22 cellular contexts compared by ENCODE assay signal in the genomic region with DNA sequence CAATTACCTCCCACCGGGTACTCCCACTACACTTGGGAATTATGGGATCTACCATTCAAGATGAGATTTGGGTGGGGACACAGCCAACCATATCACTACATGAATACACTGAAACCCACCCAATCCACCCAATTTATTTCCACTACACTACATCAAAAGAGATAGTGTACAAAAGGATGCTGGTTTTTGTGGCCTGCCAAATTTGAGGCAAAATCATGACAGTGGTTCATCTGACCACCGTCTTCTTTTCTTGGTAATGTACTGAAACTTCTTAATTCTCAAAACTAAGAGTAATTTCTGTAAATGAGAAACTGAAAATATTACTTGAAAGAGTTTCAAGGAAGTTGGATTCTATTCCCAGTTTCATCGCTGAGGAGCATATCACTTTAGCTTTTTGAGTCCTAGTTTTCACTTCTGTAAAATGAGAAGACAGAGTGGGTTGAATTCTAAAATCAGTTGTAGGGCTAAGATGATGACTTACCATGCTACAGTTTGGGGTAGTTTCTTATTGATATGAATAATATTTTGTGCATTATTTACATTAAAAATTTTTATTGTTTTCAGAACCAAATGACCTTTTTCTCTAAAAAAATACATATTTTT.
"Had no signal": no experiment of that assay in that cellular context is flagged by ENCODE, and none has a peak within 500 bp of the region (broad histone marks: within the 10 kb centered on the region; RNA-seq: fewer than 3 reads in every experiment).

No MANE protein-coding gene starts in this region.

- H3K27ac ChIP-seq: left ventricle myocardium inferior, ovary, right atrium auricular region, right lobe of liver, stomach, testis, thyroid gland, transverse colon, upper lobe of left lung, vagina had no signal

- ATAC-seq: natural killer cell treated with Interleukin-12 subunit alpha and Interleukin-12 subunit beta and Interleukin-15 and Interleukin-18, amount 100 ng/mL, for 72 hours; right lobe of liver; stimulated activated naive B cell treated with anti-CD40 and anti-IgM and Interleukin-4, amounts not matched to agents 10 μg/mL and 1 μg/mL and 100 μg/mL, for 72 hours; stimulated activated naive CD8-positive, alpha-beta T cell treated with anti-CD3 and anti-CD28 coated beads, Interleukin-15, Interleukin-2, amounts not matched to agents 100 U/mL and 50 U/mL, for 24 hours had no signal

- DNase-seq: islet precursor cell; left ventricle myocardium inferior; mesendoderm; naive B cell; ovary; right lobe of liver; stimulated activated CD4-positive, alpha-beta T cell treated with anti-CD3 and anti-CD28 coated beads, Interleukin-1b, Interleukin-23, amount 100 ng/mL, for 48 hours; stimulated activated CD4-positive, alpha-beta T cell treated with anti-CD3 and anti-CD28 coated beads, Interleukin-4, amount 100 ng/mL, for 1 hour; stimulated activated naive B cell treated with anti-CD40 and anti-IgM and Interleukin-4, amounts not matched to agents 10 μg/mL and 1 μg/mL and 100 μg/mL, for 72 hours; stimulated activated naive CD8-positive, alpha-beta T cell treated with anti-CD3 and anti-CD28 coated beads, Interleukin-15, Interleukin-2, amounts not matched to agents 100 U/mL and 50 U/mL, for 24 hours; stomach; testis; thyroid gland; transverse colon; upper lobe of left lung had no signal

- H3K4me3 Mint-ChIP-seq: mesothelial cell of epicardium; naive B cell; natural killer cell treated with Interleukin-12 subunit alpha and Interleukin-12 subunit beta and Interleukin-15 and Interleukin-18, amount 100 ng/mL, for 72 hours; stimulated activated naive B cell treated with anti-CD40 and anti-IgM and Interleukin-4, amounts not matched to agents 10 μg/mL and 1 μg/mL and 100 μg/mL, for 72 hours had no signal

- H3K4me2 ChIP-seq: smooth muscle cell had no signal

- H3K4me1 Mint-ChIP-seq: mesothelial cell of epicardium; naive B cell; stimulated activated naive B cell treated with anti-CD40 and anti-IgM and Interleukin-4, amounts not matched to agents 10 μg/mL and 1 μg/mL and 100 μg/mL, for 72 hours had no signal

- H3K9me3 ChIP-seq: left ventricle myocardium inferior, ovary, right atrium auricular region, right lobe of liver, stomach, testis, thyroid gland, transverse colon, upper lobe of left lung, vagina had no signal

- H3K36me3 ChIP-seq: left ventricle myocardium inferior, ovary, right atrium auricular region, right lobe of liver, stomach, thyroid gland, transverse colon, upper lobe of left lung, vagina had no signal

- H3K27me3 ChIP-seq: ovary, right atrium auricular region, right lobe of liver, stomach, testis, thyroid gland, transverse colon, upper lobe of left lung, vagina had no signal

- H3K27ac Mint-ChIP-seq: mesothelial cell of epicardium; naive B cell; natural killer cell treated with Interleukin-12 subunit alpha and Interleukin-12 subunit beta and Interleukin-15 and Interleukin-18, amount 100 ng/mL, for 72 hours; progenitor cell of endocrine pancreas; stimulated activated naive B cell treated with anti-CD40 and anti-IgM and Interleukin-4, amounts not matched to agents 10 μg/mL and 1 μg/mL and 100 μg/mL, for 72 hours had no signal

- H3K4me1 ChIP-seq: left ventricle myocardium inferior, right atrium auricular region, right lobe of liver, stomach, testis, thyroid gland, transverse colon, upper lobe of left lung, vagina had no signal

- H3K27me3 Mint-ChIP-seq: naive B cell; natural killer cell treated with Interleukin-12 subunit alpha and Interleukin-12 subunit beta and Interleukin-15 and Interleukin-18, amount 100 ng/mL, for 72 hours; progenitor cell of endocrine pancreas; stimulated activated naive B cell treated with anti-CD40 and anti-IgM and Interleukin-4, amounts not matched to agents 10 μg/mL and 1 μg/mL and 100 μg/mL, for 72 hours had no signal

- H3K36me3 Mint-ChIP-seq: mesothelial cell of epicardium; naive B cell; stimulated activated naive B cell treated with anti-CD40 and anti-IgM and Interleukin-4, amounts not matched to agents 10 μg/mL and 1 μg/mL and 100 μg/mL, for 72 hours had no signal

- H3K4me3 ChIP-seq: left ventricle myocardium inferior, lung, ovary, right atrium auricular region, right lobe of liver, smooth muscle cell, stomach, testis, thyroid gland, transverse colon, upper lobe of left lung, vagina had no signal
